In genomic region chr2:68745006-68745405, GRCh38 we compare ENCODE assay signal across 18 cellular contexts. TPM values are rescaled to one million over a fixed set of nuclear protein-coding genes. Genes with fewer than 3 reads are reported as not detected.
A peak's percentile ranks its signal among the peaks of the same experiment; 100 is the strongest.
DNase-seq lines count a peak whose midpoint lies in the region; ATAC-seq, FAIRE-seq and TF ChIP-seq lines count a peak whose summit lies in the region.
"Had no signal": no experiment of that assay in that cellular context is flagged by ENCODE, and none has a peak within 500 bp of the region (broad histone marks: within the 10 kb centered on the region; RNA-seq: fewer than 3 reads in every experiment).

No MANE protein-coding gene starts in this region.

- FAIRE-seq in GM12878 (lab: Jason Lieb, UNC) = no peak
- no peak for FAIRE-seq in H54 (lab: Jason Lieb, UNC)
- FAIRE-seq: GM19239 had no signal

- peak overlapping the region; percentile 76 for H3K4me3 Mint-ChIP-seq in T-helper 1 cell treated with Interleukin-12 subunit alpha and Interleukin-12 subunit beta and Interleukin-4 antibody, amounts not matched to agents 30 μg/mL and 1 μg/mL, for 36 hours
- H3K4me3 Mint-ChIP-seq in stimulated activated memory B cell treated with anti-CD40 and anti-IgM and Interleukin-4, amounts not matched to agents 10 μg/mL and 1 μg/mL and 100 μg/mL, for 72 hours = peak overlapping the region; percentile 16

- H3K27ac Mint-ChIP-seq in T-helper 1 cell treated with Interleukin-12 subunit alpha and Interleukin-12 subunit beta and Interleukin-4 antibody, amounts not matched to agents 30 μg/mL and 1 μg/mL, for 36 hours = peak overlapping the region; percentile 79
- peak overlapping the region; percentile 70 for H3K27ac Mint-ChIP-seq in stimulated activated memory B cell treated with anti-CD40 and anti-IgM and Interleukin-4, amounts not matched to agents 10 μg/mL and 1 μg/mL and 100 μg/mL, for 72 hours

- 54% methylated on average over 2 of the region's 2 CpGs for WGBS in GM12878 (ENCODE audit: insufficient coverage, insufficient replicate concordance, low lambda C conversion rate, missing lambda C conversion rate)

- H3K9ac ChIP-seq in GM12878 (ENCODE audit: control insufficient read depth, insufficient read depth, low read length) = no peak overlapping the region
- H3K9ac ChIP-seq: GM23248 had no signal

- peak; percentile 47 for ATAC-seq in GM12878
- ATAC-seq in stimulated activated memory B cell treated with anti-CD40 and anti-IgM and Interleukin-4, amounts not matched to agents 10 μg/mL and 1 μg/mL and 100 μg/mL, for 72 hours = peak; percentile 28
- ATAC-seq: heart left ventricle had no signal

- DNase-seq in activated effector memory CD4-positive, alpha-beta T cell treated with anti-CD3 and anti-CD28 coated beads, Interleukin-2, amount 50 U/mL, for 16 hours = peak; percentile 77
- no peak for DNase-seq in activated effector memory CD4-positive, alpha-beta T cell treated with Interleukin-2 at 50 U/mL for 16 hours
- no peak for DNase-seq in GM12878 (ENCODE audit: low read depth, low spot score)
- DNase-seq in ascending aorta (ENCODE audit: low spot score in 2 of 2) = no peak
- no peak for DNase-seq in H54 (ENCODE audit: insufficient read length, low spot score)
- no peak for DNase-seq in HPDE6-E6E7 (ENCODE audit: extremely low spot score)
- DNase-seq: central memory CD4-positive, alpha-beta T cell; DND-41; GM23248; heart left ventricle; left ventricle myocardium inferior; MV-4-11; NCI-H510A had no signal

- H3K36me3 Mint-ChIP-seq in T-helper 1 cell treated with Interleukin-12 subunit alpha and Interleukin-12 subunit beta and Interleukin-4 antibody, amounts not matched to agents 30 μg/mL and 1 μg/mL, for 36 hours (ENCODE audit: low read depth) = peaks cover 70% of the 10 kb centered on the region
- H3K36me3 Mint-ChIP-seq in stimulated activated memory B cell treated with anti-CD40 and anti-IgM and Interleukin-4, amounts not matched to agents 10 μg/mL and 1 μg/mL and 100 μg/mL, for 72 hours = peaks cover 69% of the 10 kb centered on the region

- RAD21 ChIA-PET in GM12878 (lab: Charles Lee; ENCODE audit: unreplicated experiment) = interaction anchor here (1.4 kb wide), 1 partner anchor 282 kb away, joined by 5 read pairs; no protein-coding TSS in a partner anchor

- TF ChIP-seq POLR2A in GM12878 (IDR thresholded peaks at IDR 0.05; ENCODE audit: low read depth, low read length) (no peak), H54 (IDR thresholded peaks at IDR 0.05; ENCODE audit: low read depth, low read length) (no peak)

- intact Hi-C loops in GM12878 (cut with micrococcal nuclease; ENCODE audit: unreplicated experiment) = no loop called here
- intact Hi-C loops in ascending aorta (cut with DNase I) = no loop called here

- H3K9me3 ChIP-seq in GM12878 (replicated peaks; ENCODE audit: control insufficient read depth, insufficient read depth, low read length) = no peaks in the 10 kb centered on the region
- no peaks in the 10 kb centered on the region for H3K9me3 ChIP-seq in ascending aorta
- H3K9me3 ChIP-seq: heart left ventricle, left ventricle myocardium inferior had no signal

- POLR2A ChIA-PET in GM12878 (lab: Charles Lee) = no interaction called here

- CTCF ChIA-PET in GM12878 (lab: Yijun Ruan, JAX) = interaction anchor here (0.7 to 3.8 kb wide), 8 partner anchors 8 to 257 kb away, joined by 3 to 11 read pairs (median 4); no protein-coding TSS in a partner anchor

- H3K4me2 ChIP-seq in GM12878 (ENCODE audit: control insufficient read depth, insufficient read depth) = no peak overlapping the region
- H3K4me2 ChIP-seq: smooth muscle cell had no signal

- H3K4me3 ChIP-seq in GM12878 (no peak overlapping the region), ascending aorta (no peak overlapping the region)
- H3K4me3 ChIP-seq: GM23248, heart left ventricle, left ventricle myocardium inferior, smooth muscle cell had no signal

- no peak for TF ChIP-seq CTCF in GM12878 (IDR thresholded peaks at IDR 0.05 in 2 of 3, conservative IDR thresholded peaks at IDR 0.05 in 1 of 3; ENCODE audit: control insufficient read depth in 2 of 3, extremely low read depth in 1 of 3, insufficient read depth in 1 of 3, low read depth in 3 of 3, low read length in 3 of 3)
- no peak for TF ChIP-seq CTCF in ascending aorta (IDR thresholded peaks at IDR 0.05)

- no peak for TF ChIP-seq RAD21 in GM12878 (IDR thresholded peaks at IDR 0.05; ENCODE audit: insufficient read depth, low read depth, low read length)

- H3K79me2 ChIP-seq in GM12878 (ENCODE audit: control insufficient read depth, insufficient read depth, low read length) = no peaks in the 10 kb centered on the region

- H3K9me3 Mint-ChIP-seq in T-helper 1 cell treated with Interleukin-12 subunit alpha and Interleukin-12 subunit beta and Interleukin-4 antibody, amounts not matched to agents 30 μg/mL and 1 μg/mL, for 36 hours = no peaks in the 10 kb centered on the region
- H3K9me3 Mint-ChIP-seq in stimulated activated memory B cell treated with anti-CD40 and anti-IgM and Interleukin-4, amounts not matched to agents 10 μg/mL and 1 μg/mL and 100 μg/mL, for 72 hours = no peaks in the 10 kb centered on the region

- H3K4me1 Mint-ChIP-seq in T-helper 1 cell treated with Interleukin-12 subunit alpha and Interleukin-12 subunit beta and Interleukin-4 antibody, amounts not matched to agents 30 μg/mL and 1 μg/mL, for 36 hours (ENCODE audit: low read depth) = peaks cover 84% of the 10 kb centered on the region
- peaks cover 89% of the 10 kb centered on the region for H3K4me1 Mint-ChIP-seq in stimulated activated memory B cell treated with anti-CD40 and anti-IgM and Interleukin-4, amounts not matched to agents 10 μg/mL and 1 μg/mL and 100 μg/mL, for 72 hours

- H3K4me1 ChIP-seq in GM12878 (ENCODE audit: control insufficient read depth, insufficient read depth, low read length) (peaks cover 14% of the 10 kb centered on the region), ascending aorta (no peaks in the 10 kb centered on the region)
- H3K4me1 ChIP-seq: left ventricle myocardium inferior had no signal

- H2AFZ ChIP-seq in GM12878 (ENCODE audit: control insufficient read depth, low read depth, low read length) = no peak overlapping the region
- H2AFZ ChIP-seq: GM23248 had no signal

- BruUV-seq in GM12878 (replicated peaks; lab: Mats Ljungman, UMichigan) = no TSS peak

- no peaks in the 10 kb centered on the region for H4K20me1 ChIP-seq in GM12878 (ENCODE audit: control insufficient read depth, insufficient read depth)

- in situ Hi-C loops in GM12878 (cut with MboI) = no loop called here

- H3K27me3 Mint-ChIP-seq in T-helper 1 cell treated with Interleukin-12 subunit alpha and Interleukin-12 subunit beta and Interleukin-4 antibody, amounts not matched to agents 30 μg/mL and 1 μg/mL, for 36 hours (ENCODE audit: low read depth) = no peaks in the 10 kb centered on the region
- no peaks in the 10 kb centered on the region for H3K27me3 Mint-ChIP-seq in stimulated activated memory B cell treated with anti-CD40 and anti-IgM and Interleukin-4, amounts not matched to agents 10 μg/mL and 1 μg/mL and 100 μg/mL, for 72 hours

- H3K27me3 ChIP-seq in GM12878 (replicated peaks in 1 of 2; ENCODE audit: control insufficient read depth in 2 of 2, insufficient read depth in 2 of 2, low read length in 1 of 2) = peaks cover 0 to 1% of the 10 kb centered on the region in 2 experiments; a peak in 2 of 4 replicates
- H3K27me3 ChIP-seq in ascending aorta = no peaks in the 10 kb centered on the region

- SMC1A ChIA-PET in GM12878 (lab: Charles Lee; ENCODE audit: uncharacterized antibody, unreplicated experiment) = interaction anchor here (1.2 to 1.7 kb wide), 3 partner anchors 36 to 281 kb away, joined by 3 to 4 read pairs (median 4); no protein-coding TSS in a partner anchor

- H3K27ac ChIP-seq in GM12878 (ENCODE audit: control insufficient read depth, insufficient read depth) (no peak overlapping the region), ascending aorta (no peak overlapping the region)
- H3K27ac ChIP-seq: GM23248, left ventricle myocardium inferior had no signal

- H3K36me3 ChIP-seq in GM12878 (ENCODE audit: control insufficient read depth in 2 of 2, insufficient read depth in 2 of 2, low read length in 1 of 2) (no peaks in the 10 kb centered on the region; a peak in 1 of 4 replicates), ascending aorta (no peaks in the 10 kb centered on the region)
- H3K36me3 ChIP-seq: heart left ventricle, left ventricle myocardium inferior had no signal

- no peak for TF ChIP-seq EP300 in GM12878 (IDR thresholded peaks at IDR 0.05; ENCODE audit: borderline replicate concordance in 1 of 2, control insufficient read depth in 1 of 2, low read depth in 2 of 2, low read length in 2 of 2)

TF ChIP-seq in GM12878, 131 proteins besides CTCF, POLR2A, EP300 and RAD21 (continues in another document):
- TF ChIP-seq, protein P1, sequence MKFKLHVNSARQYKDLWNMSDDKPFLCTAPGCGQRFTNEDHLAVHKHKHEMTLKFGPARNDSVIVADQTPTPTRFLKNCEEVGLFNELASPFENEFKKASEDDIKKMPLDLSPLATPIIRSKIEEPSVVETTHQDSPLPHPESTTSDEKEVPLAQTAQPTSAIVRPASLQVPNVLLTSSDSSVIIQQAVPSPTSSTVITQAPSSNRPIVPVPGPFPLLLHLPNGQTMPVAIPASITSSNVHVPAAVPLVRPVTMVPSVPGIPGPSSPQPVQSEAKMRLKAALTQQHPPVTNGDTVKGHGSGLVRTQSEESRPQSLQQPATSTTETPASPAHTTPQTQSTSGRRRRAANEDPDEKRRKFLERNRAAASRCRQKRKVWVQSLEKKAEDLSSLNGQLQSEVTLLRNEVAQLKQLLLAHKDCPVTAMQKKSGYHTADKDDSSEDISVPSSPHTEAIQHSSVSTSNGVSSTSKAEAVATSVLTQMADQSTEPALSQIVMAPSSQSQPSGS (IDR thresholded peaks at IDR 0.05; ENCODE audit: low read length) = no peak
- TF ChIP-seq SMARCA5 (IDR thresholded peaks at IDR 0.05) (no peak), NR2C1 (IDR thresholded peaks at IDR 0.05) (no peak)

RNA-seq across cellular contexts. Expression of gene ARHGAP25, which starts 10.4 kb away (rescaled TPM):
- total RNA-seq in GM12878 (2013; cell fraction: nucleolus; rRNA removed) = not detected in 2 replicates
- total RNA-seq in GM12878 (2014; rRNA removed) = 0.51 and 0.93 TPM in 2 replicates
- total RNA-seq in GM12878 (2014; rRNA removed; fragmentation: Illumina TruSeq; extraction: Trizol) = 0.89 and 0.97 TPM in 2 replicates
- 0.56 and 1.0 TPM in 2 replicates for total RNA-seq in GM12878 (2021)
- polyA plus RNA-seq in GM12878 (2011; ENCODE audit: low read depth) = 3.8 TPM
- polyA plus RNA-seq in GM12878 (2011; rRNA removed) = 0.13 and 0.15 TPM in 2 replicates
- polyA plus RNA-seq in GM12878 (2011; cell fraction: cytosol; rRNA removed) = 0.07 and 0.10 TPM in 2 replicates
- 0.13 and 0.20 TPM in 2 replicates for polyA plus RNA-seq in GM12878 (2011; cell fraction: nucleus; rRNA removed)
- polyA plus RNA-seq in GM12878 (2012) = 2.9 and 5.5 TPM in 2 replicates
- polyA plus RNA-seq in GM12878 (2014; fragmentation: Illumina TruSeq; extraction: Trizol) = 0.65 and 0.96 TPM in 2 replicates
- polyA plus RNA-seq in GM12878 (2014; fragmentation: Nextera tagmentation; extraction: Ambion mirVana) = under 1 TPM; 0.40 to 0.42 TPM
- 0.38 and 1.0 TPM in 2 replicates for polyA plus RNA-seq in GM12878 (2014; rRNA removed)
- polyA plus RNA-seq in GM12878 (2016; fragmentation: Nextera tagmentation; extraction: Ambion mirVana) = under 1 TPM; 0.37 to 0.39 TPM
- polyA minus RNA-seq in GM12878 (2011; rRNA and poly(A)+ RNA removed) = 0.29 TPM in 1 of 2 replicates, not detected in the other
- polyA minus RNA-seq in GM12878 (2011; cell fraction: cytosol; rRNA and poly(A)+ RNA removed) = not detected in 2 replicates
- polyA minus RNA-seq in GM12878 (2011; cell fraction: nucleus; rRNA and poly(A)+ RNA removed) = 0.24 TPM in 1 of 2 replicates, not detected in the other
- total RNA-seq in ascending aorta = 8.3 TPM
- total RNA-seq: epithelial cell of proximal tubule, GM23248 had no signal
- polyA plus RNA-seq: GM23248 had no signal
